ENCODE assay signal across 8 cellular contexts in genomic region chr7:24587853-24588252, GRCh38. TPM values are rescaled to one million over a fixed set of nuclear protein-coding genes. Genes with fewer than 3 reads are reported as not detected.
DNase-seq lines count a peak whose midpoint lies in the region; ATAC-seq and TF ChIP-seq lines count a peak whose summit lies in the region.

No MANE protein-coding gene starts in this region.

- intact Hi-C loops in colonic mucosa (cut with DNase I) (no loop called here), gastrocnemius medialis (cut with DNase I; ENCODE audit: low total_unique reads) (loop anchor here (5.0 kb wide), 1 partner anchor 186 kb away; no protein-coding TSS in a partner anchor), transverse colon (cut with DNase I; ENCODE audit: low total_unique reads) (no loop called here)

- TF ChIP-seq CTCF in colonic mucosa (IDR thresholded peaks at IDR 0.05) (peak; percentile 15), gastrocnemius medialis (IDR thresholded peaks at IDR 0.05 in 4 of 5, conservative IDR thresholded peaks at IDR 0.05 in 1 of 5) (peak in 3 of 5 experiments; percentile 41 to 59 (median 45)), transverse colon (IDR thresholded peaks at IDR 0.05) (peak in 2 of 5 experiments; percentile 8 to 9)

- ATAC-seq in HG03175 (IDR thresholded peaks at IDR 0.05; ENCODE audit: unreplicated experiment) (peak; percentile 70), gastrocnemius medialis (no peak), HG03025 (IDR thresholded peaks at IDR 0.05; ENCODE audit: low FRiP score, unreplicated experiment) (no peak)

- 81 to 91% methylated on average over 3 of the region's 3 CpGs for WGBS in transverse colon (ENCODE audit: low coverage in 1 of 2), 2 donors

- TF ChIP-seq EP300 in transverse colon (IDR thresholded peaks at IDR 0.05; ENCODE audit: low read depth) = no peak

- no peak overlapping the region for H3K9ac ChIP-seq in colonic mucosa (ENCODE audit: low read depth in 2 of 2, low read length in 2 of 2)

- no peak for TF ChIP-seq POLR2A in gastrocnemius medialis (IDR thresholded peaks at IDR 0.05)
- TF ChIP-seq POLR2A in transverse colon (IDR thresholded peaks at IDR 0.05) = no peak

- H3K9me3 ChIP-seq in colonic mucosa (no peaks in the 10 kb centered on the region), gastrocnemius medialis (no peaks in the 10 kb centered on the region), transverse colon (no peaks in the 10 kb centered on the region)

- H3K27ac ChIP-seq in colonic mucosa (no peak overlapping the region), gastrocnemius medialis (no peak overlapping the region), transverse colon (no peak overlapping the region)

- DNase-seq in stimulated activated CD4-positive, alpha-beta T cell treated with anti-CD3 and anti-CD28 coated beads, Interleukin-12 subunit alpha, Interleukin-12 subunit beta, amount 100 ng/mL, for 4 hours = peak; percentile 13
- no peak for DNase-seq in stimulated activated CD4-positive, alpha-beta T cell treated with anti-CD3 and anti-CD28 coated beads, Interleukin-2, amount 100 ng/mL, for 48 hours
- peak; percentile 55 for DNase-seq in SW480 (ENCODE audit: low spot score)
- DNase-seq in colonic mucosa = no peak
- no peak for DNase-seq in gastrocnemius medialis
- no peak for DNase-seq in transverse colon

- H3K27me3 ChIP-seq in colonic mucosa = no peaks in the 10 kb centered on the region
- no peaks in the 10 kb centered on the region for H3K27me3 ChIP-seq in gastrocnemius medialis
- no peaks in the 10 kb centered on the region for H3K27me3 ChIP-seq in transverse colon

- in situ Hi-C loops in gastrocnemius medialis (cut with MboI; ENCODE audit: low sequenced_read_pairs in 4 of 4) = no loop called here
- in situ Hi-C loops in transverse colon (cut with MboI; ENCODE audit: low pct_ligation_motif_present in 1 of 4, low pct_unique_long_range_greater_than_20kb in 1 of 4, low sequenced_read_pairs in 3 of 4) = no loop called here

- H3K4me1 ChIP-seq in colonic mucosa = no peaks in the 10 kb centered on the region
- peaks cover 0 to 15% of the 10 kb centered on the region in 2 donors for H3K4me1 ChIP-seq in gastrocnemius medialis
- H3K4me1 ChIP-seq in transverse colon = no peaks in the 10 kb centered on the region

- no peak overlapping the region for H3K4me3 ChIP-seq in colonic mucosa
- H3K4me3 ChIP-seq in gastrocnemius medialis = no peak overlapping the region
- H3K4me3 ChIP-seq in transverse colon = no peak overlapping the region

- H3K36me3 ChIP-seq in colonic mucosa (no peaks in the 10 kb centered on the region), gastrocnemius medialis (no peaks in the 10 kb centered on the region), transverse colon (no peaks in the 10 kb centered on the region)

RNA-seq across cellular contexts. Expression of gene PALS2, which starts 14.6 kb away (rescaled TPM):
- 1 to 10 TPM; 6.6 to 6.7 TPM for total RNA-seq in colonic mucosa
- total RNA-seq in gastrocnemius medialis = 10 to 100 TPM; 11.2 to 17.3 (median 12.4) TPM
- 1 to 10 TPM in 3 of 4 donors, under 1 TPM in 1; 0.60 to 6.4 (median 4.9) TPM for total RNA-seq in transverse colon

Comparison
In these comparisons a context has a peak if more than half of its experiments do, and no peak if none do; other contexts are left out.
1. DNase-seq: peak in stimulated activated CD4-positive, alpha-beta T cell treated with anti-CD3 and anti-CD28 coated beads, Interleukin-12 subunit alpha, Interleukin-12 subunit beta, amount 100 ng/mL, for 4 hours (single experiment) and SW480 (single experiment); none in stimulated activated CD4-positive, alpha-beta T cell treated with anti-CD3 and anti-CD28 coated beads, Interleukin-2, amount 100 ng/mL, for 48 hours (0 of 2), colonic mucosa (single experiment), gastrocnemius medialis (0 of 2) and transverse colon (single experiment).